In genomic region chr1:171185064-171185463, GRCh38 we compare ENCODE assay signal across 17 cellular contexts. TPM values are rescaled to one million over a fixed set of nuclear protein-coding genes. Genes with fewer than 3 reads are reported as not detected.
DNase-seq lines count a peak whose midpoint lies in the region; ATAC-seq and TF ChIP-seq lines count a peak whose summit lies in the region.
"Had no signal": no experiment of that assay in that cellular context is flagged by ENCODE, and none has a peak within 500 bp of the region (broad histone marks: within the 10 kb centered on the region; RNA-seq: fewer than 3 reads in every experiment).

Gene FMO2 (plus strand): TSS chr1:171185300. CDS start chr1:171185714, 414 bp downstream.

- H3K9me3 ChIP-seq in vagina = no peaks in the 10 kb centered on the region
- H3K9me3 ChIP-seq: BLaER1 treated with 17β-estradiol and CSF1 and Interleukin-3, amounts not matched to agents 10 nM and 100 nM; Peyer's patch had no signal

- no peak within 1 kb of the TSS for H3K27ac ChIP-seq in vagina
- H3K27ac ChIP-seq: BLaER1 treated with 17β-estradiol and CSF1 and Interleukin-3, amounts not matched to agents 10 nM and 100 nM; cardiac muscle cell; Peyer's patch had no signal

- intact Hi-C loops in left ventricle myocardium superior (cut with micrococcal nuclease) (loop anchor here (5.0 kb wide), 1 partner anchor 43 kb away; no protein-coding TSS in a partner anchor), posterior vena cava (cut with DNase I) (no loop called here), vagina (cut with DNase I) (no loop called here)

- H3K27me3 ChIP-seq in vagina (no peaks in the 10 kb centered on the region), H7 (ENCODE audit: control insufficient read depth, insufficient read depth, low read length) (no peaks in the 10 kb centered on the region)
- H3K27me3 ChIP-seq: BLaER1 treated with 17β-estradiol and CSF1 and Interleukin-3, amounts not matched to agents 10 nM and 100 nM; cardiac muscle cell; Peyer's patch had no signal

- peak; percentile 80 for ATAC-seq in left ventricle myocardium superior
- no peak for ATAC-seq in GM21515 (IDR thresholded peaks at IDR 0.05; ENCODE audit: unreplicated experiment)
- ATAC-seq: activated CD8-positive, alpha-beta memory T cell treated with anti-CD3 and anti-CD28 coated beads, Interleukin-2, amount 10 ng/mL, durations not matched to agents 7 days and 5 days; natural killer cell had no signal

- H3K4me3 ChIP-seq in epithelial cell of esophagus (ENCODE audit: low read length) (no peak within 1 kb of the TSS), vagina (peak within 1 kb of the TSS; percentile 8 to 9), H7 (ENCODE audit: insufficient read depth, low read depth, low read length) (no peak within 1 kb of the TSS)
- H3K4me3 ChIP-seq: BLaER1 treated with 17β-estradiol and CSF1 and Interleukin-3, amounts not matched to agents 10 nM and 100 nM; cardiac muscle cell had no signal

- TF ChIP-seq CTCF in epithelial cell of esophagus (IDR thresholded peaks at IDR 0.05; ENCODE audit: insufficient read depth, low read depth, low read length, missing control alignments) (no peak), vagina (IDR thresholded peaks at IDR 0.05) (no peak)

- H3K36me3 ChIP-seq in vagina (no peaks in the 10 kb centered on the region), H7 (replicated peaks; ENCODE audit: control insufficient read depth, insufficient read depth, low read length) (no peaks in the 10 kb centered on the region)
- H3K36me3 ChIP-seq: BLaER1 treated with 17β-estradiol and CSF1 and Interleukin-3, amounts not matched to agents 10 nM and 100 nM; cardiac muscle cell; Peyer's patch had no signal

- peak; percentile 9 for DNase-seq in epithelial cell of esophagus (ENCODE audit: low read depth)
- no peak for DNase-seq in left ventricle myocardium superior
- no peak for DNase-seq in posterior vena cava (ENCODE audit: low spot score)
- no peak for DNase-seq in vagina (ENCODE audit: extremely low spot score in 2 of 2)
- DNase-seq in DMS 273 treated with DMSO at 0.1 percent for 48 hours (lab: John Stamatoyannopoulos, UW) = no peak
- no peak for DNase-seq in H7
- DNase-seq: activated CD4-positive, CD25-positive, alpha-beta regulatory T cell; activated CD8-positive, alpha-beta memory T cell treated with anti-CD3 and anti-CD28 coated beads, Interleukin-2, amount 10 ng/mL, durations not matched to agents 7 days and 5 days; kidney glomerular epithelial cell; natural killer cell; NCI-H2029; NCI-H69; Peyer's patch had no signal

- no peaks in the 10 kb centered on the region for H3K4me1 ChIP-seq in vagina
- H3K4me1 ChIP-seq: Peyer's patch had no signal

- TF ChIP-seq POLR2A in vagina (IDR thresholded peaks at IDR 0.05) = no peak

RNA-seq across cellular contexts. Expression of gene FMO2, which starts in this region (rescaled TPM):
- total RNA-seq in left ventricle myocardium superior (53.5 TPM), posterior vena cava (10 to 100 TPM; 41.0 to 42.3 TPM), vagina (14.0 TPM)
- total RNA-seq in H7 (2014; rRNA removed; shearing (Covaris generic)) = 0.03 TPM in 1 of 2 replicates, not detected in the other
- total RNA-seq: activated CD8-positive, alpha-beta memory T cell treated with anti-CD3 and anti-CD28 coated beads, Interleukin-2, amount 10 ng/mL, durations not matched to agents 7 days and 5 days; cardiac muscle cell; Daoy; natural killer cell had no signal

Comparison
In these comparisons a context has a peak if more than half of its experiments do, and no peak if none do; other contexts are left out.
1. RNA of gene FMO2 (total RNA-seq): 53.5 TPM in left ventricle myocardium superior (single experiment), 41.0 to 42.3 TPM in posterior vena cava and 14.0 TPM in vagina (single experiment); 0.03 TPM in H7; every median in the first group is over 10 times any median in the second.
2. H3K4me3 ChIP-seq: peak in vagina (2 of 2); none in epithelial cell of esophagus (single experiment) and H7 (single experiment).